Comparison of ENCODE assay signal across 1 cellular context in the genomic region with DNA sequence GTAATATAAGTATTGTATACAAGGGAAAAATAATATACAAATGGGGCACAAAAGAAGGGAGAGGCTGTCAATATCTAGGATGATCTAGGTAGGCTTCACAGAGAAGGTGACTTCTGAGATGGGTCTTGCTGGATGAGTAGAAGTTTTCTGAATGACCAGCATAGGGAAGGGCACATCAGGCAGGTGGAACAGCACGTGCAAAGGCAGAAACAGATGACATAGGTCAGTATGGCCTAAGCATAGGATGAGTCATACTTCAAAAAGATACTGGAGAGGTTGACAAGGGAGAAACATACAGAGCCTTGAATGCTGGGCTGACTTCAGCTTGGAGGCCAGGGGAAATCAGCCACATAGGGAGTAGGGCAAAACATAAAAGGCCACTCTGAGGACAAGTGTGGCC.
TF ChIP-seq lines count a peak whose summit lies in the region.

No MANE protein-coding gene starts in this region.

TF ChIP-seq in HCT116, 20 proteins besides CTCF, POLR2A, EP300 and RAD21:
- TF ChIP-seq FOSL1 (IDR thresholded peaks at IDR 0.05; ENCODE audit: low read depth) (0 out of 2 replicates have a peak, but pooled peaks have one; percentile 26), EZH2 (IDR thresholded peaks at IDR 0.05) (no peak)
